Comparison of ENCODE assay signal across 21 cellular contexts in genomic region chr4:122065149-122065548, GRCh38.
"Had no signal": no experiment of that assay in that cellular context is flagged by ENCODE, and none has a peak within 500 bp of the region (broad histone marks: within the 10 kb centered on the region; RNA-seq: fewer than 3 reads in every experiment).

No MANE protein-coding gene starts in this region.

- H3K36me3 ChIP-seq: lower lobe of right lung, pancreas, prostate gland, spleen, suprapubic skin, tibial nerve, uterus had no signal

- H3K27ac ChIP-seq: lower lobe of right lung, pancreas, prostate gland, spleen, suprapubic skin, tibial nerve, uterus had no signal

- H3K9me3 ChIP-seq: lower lobe of right lung, pancreas, prostate gland, spleen, suprapubic skin, tibial nerve, uterus had no signal

- H3K4me3 ChIP-seq: lower lobe of right lung, pancreas, prostate gland, spleen, suprapubic skin, tibial nerve, uterus had no signal

- H3K27me3 ChIP-seq: pancreas, spleen, suprapubic skin, tibial nerve had no signal

- DNase-seq: hypothalamus; immature natural killer cell; kidney; lower lobe of right lung; mammary epithelial cell; mesenchymal stem cell; naive thymus-derived CD8-positive, alpha-beta T cell; nucleus accumbens; pancreas; posterior cingulate gyrus; retina; small intestine; spleen; stimulated activated CD4-positive, alpha-beta T cell treated with anti-CD3 and anti-CD28 coated beads, Interleukin-4, amount 100 ng/mL, for 24 hours; stimulated activated naive CD4-positive, alpha-beta T cell; uterus had no signal

- ATAC-seq: lower lobe of right lung; naive thymus-derived CD8-positive, alpha-beta T cell; pancreas; sciatic nerve; stimulated activated effector memory CD8-positive, alpha-beta T cell treated with anti-CD3 and anti-CD28 coated beads, Interleukin-12 subunit alpha, Interleukin-12 subunit beta, amount 100 ng/mL, for 72 hours had no signal

- H3K4me1 ChIP-seq: lower lobe of right lung, pancreas, prostate gland, spleen, suprapubic skin, tibial nerve, uterus had no signal
